19 cellular contexts compared by ENCODE assay signal in genomic region chr2:233845301-233846060, GRCh38. TPM values are rescaled to one million over a fixed set of nuclear protein-coding genes. Genes with fewer than 3 reads are reported as not detected.
DNase-seq lines count a peak whose midpoint lies in the region; ATAC-seq and TF ChIP-seq lines count a peak whose summit lies in the region.
"Had no signal": no experiment of that assay in that cellular context is flagged by ENCODE, and none has a peak within 500 bp of the region (broad histone marks: within the 10 kb centered on the region; RNA-seq: fewer than 3 reads in every experiment).

No MANE protein-coding gene starts in this region.

- ATAC-seq in stimulated activated memory B cell treated with anti-CD40 and anti-IgM and Interleukin-4, amounts not matched to agents 10 μg/mL and 1 μg/mL and 100 μg/mL, for 72 hours, result peak; percentile 62
- ATAC-seq: CD8-positive, alpha-beta T cell had no signal

- H3K4me3 Mint-ChIP-seq in activated CD4-positive, alpha-beta T cell treated with anti-CD3 and anti-CD28 coated beads, Interleukin-2, amount 10 ng/mL, durations not matched to agents 7 days and 5 days, result no peak overlapping the region
- no peak overlapping the region for H3K4me3 Mint-ChIP-seq in chondrocyte (ENCODE audit: unreplicated experiment)
- H3K4me3 Mint-ChIP-seq in stimulated activated memory B cell treated with anti-CD40 and anti-IgM and Interleukin-4, amounts not matched to agents 10 μg/mL and 1 μg/mL and 100 μg/mL, for 72 hours, result no peak overlapping the region
- no peak overlapping the region for H3K4me3 Mint-ChIP-seq in endothelial cell (ENCODE audit: unreplicated experiment)
- H3K4me3 Mint-ChIP-seq: CD8-positive, alpha-beta T cell; IgD-negative memory B cell had no signal

- no peak overlapping the region for H3K4me2 ChIP-seq in hepatocyte

- H3K9me2 ChIP-seq in hepatocyte (replicated peaks; ENCODE audit: insufficient read depth), result no peaks in the 10 kb centered on the region

- H3K9me3 ChIP-seq in hepatocyte (ENCODE audit: low read depth), result no peaks in the 10 kb centered on the region
- H3K9me3 ChIP-seq: MG63 had no signal

- POLR2A ChIA-PET in activated CD4-positive, alpha-beta T cell treated with anti-CD3 and anti-CD28 coated beads, Interleukin-2, amount 10 ng/mL, durations not matched to agents 7 days and 5 days (lab: Charles Lee), result no interaction called here

- TF ChIP-seq CTCF in chondrocyte (IDR thresholded peaks at IDR 0.05), result no peak
- no peak for TF ChIP-seq CTCF in hepatocyte (IDR thresholded peaks at IDR 0.05; ENCODE audit: poor library complexity)
- TF ChIP-seq CTCF in endothelial cell (IDR thresholded peaks at IDR 0.05; ENCODE audit: unreplicated experiment), result no peak

- H3K4me1 Mint-ChIP-seq in activated CD4-positive, alpha-beta T cell treated with anti-CD3 and anti-CD28 coated beads, Interleukin-2, amount 10 ng/mL, durations not matched to agents 7 days and 5 days, result peaks cover 56% of the 10 kb centered on the region
- H3K4me1 Mint-ChIP-seq in chondrocyte (ENCODE audit: low read depth), result peaks cover 3% of the 10 kb centered on the region
- H3K4me1 Mint-ChIP-seq in stimulated activated memory B cell treated with anti-CD40 and anti-IgM and Interleukin-4, amounts not matched to agents 10 μg/mL and 1 μg/mL and 100 μg/mL, for 72 hours, result no peaks in the 10 kb centered on the region
- peaks cover 6% of the 10 kb centered on the region for H3K4me1 Mint-ChIP-seq in endothelial cell (ENCODE audit: unreplicated experiment)

- H3K4me1 ChIP-seq in hepatocyte (ENCODE audit: insufficient read depth), result no peaks in the 10 kb centered on the region

- H3K9me3 Mint-ChIP-seq in activated CD4-positive, alpha-beta T cell treated with anti-CD3 and anti-CD28 coated beads, Interleukin-2, amount 10 ng/mL, durations not matched to agents 7 days and 5 days, result no peaks in the 10 kb centered on the region
- no peaks in the 10 kb centered on the region for H3K9me3 Mint-ChIP-seq in chondrocyte (ENCODE audit: low read depth)
- no peaks in the 10 kb centered on the region for H3K9me3 Mint-ChIP-seq in stimulated activated memory B cell treated with anti-CD40 and anti-IgM and Interleukin-4, amounts not matched to agents 10 μg/mL and 1 μg/mL and 100 μg/mL, for 72 hours
- no peaks in the 10 kb centered on the region for H3K9me3 Mint-ChIP-seq in endothelial cell (ENCODE audit: unreplicated experiment)
- H3K9me3 Mint-ChIP-seq: CD8-positive, alpha-beta T cell; IgD-negative memory B cell had no signal

- H4K20me1 ChIP-seq in hepatocyte (ENCODE audit: insufficient read depth, poor library complexity, severe bottlenecking), result no peaks in the 10 kb centered on the region

- WGBS in hepatocyte (ENCODE audit: low lambda C conversion rate, missing lambda C conversion rate), result 100% methylated on average over 1 of the region's 1 CpG

- H3K27me3 ChIP-seq in hepatocyte, result no peaks in the 10 kb centered on the region
- H3K27me3 ChIP-seq: MG63 had no signal

- H3K4me3 ChIP-seq in hepatocyte, result no peak overlapping the region
- H3K4me3 ChIP-seq: MG63 had no signal

- no peak overlapping the region for H3K27ac ChIP-seq in hepatocyte

- no peak overlapping the region for H2AFZ ChIP-seq in hepatocyte

- peaks cover 92% of the 10 kb centered on the region for H3K36me3 Mint-ChIP-seq in activated CD4-positive, alpha-beta T cell treated with anti-CD3 and anti-CD28 coated beads, Interleukin-2, amount 10 ng/mL, durations not matched to agents 7 days and 5 days (ENCODE audit: low read depth)
- H3K36me3 Mint-ChIP-seq in chondrocyte (ENCODE audit: low read depth) (peaks cover 7% of the 10 kb centered on the region), endothelial cell (ENCODE audit: low read depth, unreplicated experiment) (peaks cover 29% of the 10 kb centered on the region)
- no peaks in the 10 kb centered on the region for H3K36me3 Mint-ChIP-seq in stimulated activated memory B cell treated with anti-CD40 and anti-IgM and Interleukin-4, amounts not matched to agents 10 μg/mL and 1 μg/mL and 100 μg/mL, for 72 hours
- H3K36me3 Mint-ChIP-seq: CD8-positive, alpha-beta T cell; IgD-negative memory B cell had no signal

- H3K27me3 Mint-ChIP-seq in activated CD4-positive, alpha-beta T cell treated with anti-CD3 and anti-CD28 coated beads, Interleukin-2, amount 10 ng/mL, durations not matched to agents 7 days and 5 days, result no peaks in the 10 kb centered on the region
- H3K27me3 Mint-ChIP-seq in chondrocyte (ENCODE audit: low read depth) (no peaks in the 10 kb centered on the region), endothelial cell (ENCODE audit: unreplicated experiment) (no peaks in the 10 kb centered on the region)
- H3K27me3 Mint-ChIP-seq in stimulated activated memory B cell treated with anti-CD40 and anti-IgM and Interleukin-4, amounts not matched to agents 10 μg/mL and 1 μg/mL and 100 μg/mL, for 72 hours, result peaks cover 13% of the 10 kb centered on the region
- H3K27me3 Mint-ChIP-seq: IgD-negative memory B cell had no signal

- peak overlapping the region; percentile 65 for H3K27ac Mint-ChIP-seq in activated CD4-positive, alpha-beta T cell treated with anti-CD3 and anti-CD28 coated beads, Interleukin-2, amount 10 ng/mL, durations not matched to agents 7 days and 5 days
- H3K27ac Mint-ChIP-seq in chondrocyte (ENCODE audit: unreplicated experiment), result no peak overlapping the region
- peak overlapping the region; percentile 57 for H3K27ac Mint-ChIP-seq in stimulated activated memory B cell treated with anti-CD40 and anti-IgM and Interleukin-4, amounts not matched to agents 10 μg/mL and 1 μg/mL and 100 μg/mL, for 72 hours
- H3K27ac Mint-ChIP-seq in endothelial cell (ENCODE audit: unreplicated experiment), result no peak overlapping the region
- H3K27ac Mint-ChIP-seq: CD8-positive, alpha-beta T cell had no signal

- CTCF ChIA-PET in activated CD4-positive, alpha-beta T cell treated with anti-CD3 and anti-CD28 coated beads, Interleukin-2, amount 10 ng/mL, durations not matched to agents 7 days and 5 days (lab: Charles Lee), result interaction anchor here (0.5 to 1.4 kb wide), 3 partner anchors 11 to 1173 kb away, joined by 3 to 4 read pairs (median 3); no protein-coding TSS in a partner anchor

- no peaks in the 10 kb centered on the region for H3K36me3 ChIP-seq in hepatocyte (replicated peaks; ENCODE audit: insufficient read depth, low read depth)

- H3K79me2 ChIP-seq in hepatocyte, result peaks cover 6% of the 10 kb centered on the region

- DNase-seq in activated CD4-positive, alpha-beta T cell treated with anti-CD3 and anti-CD28 coated beads, Interleukin-2, amount 10 ng/mL, durations not matched to agents 7 days and 5 days, result no peak
- no peak for DNase-seq in activated CD4-positive, alpha-beta T cell treated with anti-CD3 and anti-CD28 coated beads for 48 hours
- DNase-seq in CD1c-positive myeloid dendritic cell (ENCODE audit: extremely low spot score), result peak; percentile 51
- peak; percentile 20 for DNase-seq in chondrocyte (ENCODE audit: low spot score)
- no peak for DNase-seq in hepatocyte (ENCODE audit: low spot score)
- no peak for DNase-seq in endothelial cell (ENCODE audit: low spot score)
- DNase-seq in GF-D8 (lab: John Stamatoyannopoulos, UW), result no peak
- DNase-seq: CD8-positive, alpha-beta T cell; DMS53; GOT3; Kasumi-1; MG63; NCI-H1105; NCI-H1694; NCI-H748 treated with DMSO at 0.1 percent for 48 hours; NK-92 treated with Interleukin-12 subunit alpha and Interleukin-12 subunit beta, amount 100 ng/mL, for 24 hours; SHP77 treated with DMSO at 0.1 percent for 48 hours had no signal

RNA-seq across cellular contexts. Expression of gene HJURP, which starts 8.9 kb away (rescaled TPM):
- 100 to 1,000 TPM; 139 to 141 TPM for total RNA-seq in activated CD4-positive, alpha-beta T cell treated with anti-CD3 and anti-CD28 coated beads, Interleukin-2, amount 10 ng/mL, durations not matched to agents 7 days and 5 days
- total RNA-seq in chondrocyte (6.9 to 9.2 TPM (median 8.2 TPM) in 3 replicates), hepatocyte (5.0 and 5.3 TPM in 2 replicates), endothelial cell (ENCODE audit: unreplicated experiment) (11.4 TPM)
- polyA plus RNA-seq in hepatocyte, result 2.7 and 3.6 TPM in 2 replicates
- polyA plus RNA-seq: IgD-negative memory B cell had no signal

Comparison
In these comparisons a context has a peak if more than half of its experiments do, and no peak if none do; other contexts are left out.
1. DNase-seq: peak in CD1c-positive myeloid dendritic cell (single experiment) and chondrocyte (single experiment); none in activated CD4-positive, alpha-beta T cell treated with anti-CD3 and anti-CD28 coated beads, Interleukin-2, amount 10 ng/mL, durations not matched to agents 7 days and 5 days (single experiment), activated CD4-positive, alpha-beta T cell treated with anti-CD3 and anti-CD28 coated beads for 48 hours (single experiment), hepatocyte (single experiment), endothelial cell (single experiment) and GF-D8 (single experiment).
2. H3K27ac Mint-ChIP-seq: peak in activated CD4-positive, alpha-beta T cell treated with anti-CD3 and anti-CD28 coated beads, Interleukin-2, amount 10 ng/mL, durations not matched to agents 7 days and 5 days (single experiment) and stimulated activated memory B cell treated with anti-CD40 and anti-IgM and Interleukin-4, amounts not matched to agents 10 μg/mL and 1 μg/mL and 100 μg/mL, for 72 hours (single experiment); none in chondrocyte (single experiment) and endothelial cell (single experiment).
3. RNA of gene HJURP, which starts 8.9 kb away (total RNA-seq): 139 to 141 TPM in activated CD4-positive, alpha-beta T cell treated with anti-CD3 and anti-CD28 coated beads, Interleukin-2, amount 10 ng/mL, durations not matched to agents 7 days and 5 days; 11.4 TPM in endothelial cell (single experiment), 6.9 to 9.2 TPM in chondrocyte and 5.0 to 5.3 TPM in hepatocyte; every median in the first group is over 10 times any median in the second.